ENCODE assay signal across 8 cellular contexts in the genomic region with DNA sequence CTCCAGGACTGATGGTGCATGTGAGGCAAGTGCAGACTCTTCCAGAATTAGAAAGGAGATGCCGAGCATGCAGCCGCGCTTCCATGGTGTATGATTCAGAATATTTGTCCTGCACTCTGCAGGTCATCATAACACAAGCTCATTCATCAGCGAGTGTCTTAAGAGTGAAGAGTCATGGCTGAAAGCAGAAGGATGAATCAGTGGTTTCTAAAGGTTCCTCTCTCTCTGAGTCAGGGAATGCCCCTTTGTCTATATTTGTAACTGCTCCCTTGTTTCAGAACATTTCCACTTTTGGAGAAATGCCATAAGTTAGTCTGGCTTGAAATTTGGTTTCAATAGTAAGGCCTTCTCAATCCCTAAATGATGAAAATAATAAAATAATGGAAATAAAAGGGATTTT. TPM values are rescaled to one million over a fixed set of nuclear protein-coding genes. Genes with fewer than 3 reads are reported as not detected.
DNase-seq lines count a peak whose midpoint lies in the region; ATAC-seq and TF ChIP-seq lines count a peak whose summit lies in the region.

No MANE protein-coding gene starts in this region.

- H3K36me3 Mint-ChIP-seq in CD14-positive monocyte = no peaks in the 10 kb centered on the region
- H3K36me3 Mint-ChIP-seq in stimulated activated memory B cell treated with anti-CD40 and anti-IgM and Interleukin-4, amounts not matched to agents 10 μg/mL and 1 μg/mL and 100 μg/mL, for 72 hours = no peaks in the 10 kb centered on the region

- DNase-seq in CD14-positive monocyte (ENCODE audit: low spot score) (peak; percentile 47), cerebellar cortex (ENCODE audit: low spot score) (peak; percentile 13), AML-193 (lab: John Stamatoyannopoulos, UW) (no peak), NCI-H82 (lab: John Stamatoyannopoulos, UW) (no peak)
- DNase-seq in activated effector memory CD4-positive, alpha-beta T cell treated with Interleukin-2 at 50 U/mL for 16 hours = no peak

- intact Hi-C loops in CD14-positive monocyte (cut with micrococcal nuclease) = no loop called here

- peaks cover 20% of the 10 kb centered on the region for H3K4me1 Mint-ChIP-seq in CD14-positive monocyte
- H3K4me1 Mint-ChIP-seq in stimulated activated memory B cell treated with anti-CD40 and anti-IgM and Interleukin-4, amounts not matched to agents 10 μg/mL and 1 μg/mL and 100 μg/mL, for 72 hours = peaks cover 6% of the 10 kb centered on the region

- peaks cover 3 to 11% (median 7%) of the 10 kb centered on the region in 3 donors for H3K27me3 Mint-ChIP-seq in CD14-positive monocyte (ENCODE audit: low read depth in 3 of 3)
- peaks cover 14% of the 10 kb centered on the region for H3K27me3 Mint-ChIP-seq in stimulated activated memory B cell treated with anti-CD40 and anti-IgM and Interleukin-4, amounts not matched to agents 10 μg/mL and 1 μg/mL and 100 μg/mL, for 72 hours

- H3K4me3 Mint-ChIP-seq in CD14-positive monocyte = peak overlapping the region in 1 of 2 donors; percentile 78
- H3K4me3 Mint-ChIP-seq in stimulated activated memory B cell treated with anti-CD40 and anti-IgM and Interleukin-4, amounts not matched to agents 10 μg/mL and 1 μg/mL and 100 μg/mL, for 72 hours = no peak overlapping the region

- peaks cover 0 to 4% (median 2%) of the 10 kb centered on the region in 7 donors for H3K9me3 Mint-ChIP-seq in CD14-positive monocyte
- no peaks in the 10 kb centered on the region for H3K9me3 Mint-ChIP-seq in stimulated activated memory B cell treated with anti-CD40 and anti-IgM and Interleukin-4, amounts not matched to agents 10 μg/mL and 1 μg/mL and 100 μg/mL, for 72 hours

- H3K27ac Mint-ChIP-seq in CD14-positive monocyte = peak overlapping the region in 6 of 7 donors; percentile 66 to 90 (median 80)
- H3K27ac Mint-ChIP-seq in stimulated activated memory B cell treated with anti-CD40 and anti-IgM and Interleukin-4, amounts not matched to agents 10 μg/mL and 1 μg/mL and 100 μg/mL, for 72 hours = no peak overlapping the region

- TF ChIP-seq CTCF in CD14-positive monocyte (IDR thresholded peaks at IDR 0.05) = no peak

- ATAC-seq in GM19468 (IDR thresholded peaks at IDR 0.05; ENCODE audit: extremely low read depth, unreplicated experiment) = peak; percentile 44
- peak; percentile 95 for ATAC-seq in HG03469 (IDR thresholded peaks at IDR 0.05; ENCODE audit: unreplicated experiment)
- peak; percentile 67 for ATAC-seq in stimulated activated memory B cell treated with anti-CD40 and anti-IgM and Interleukin-4, amounts not matched to agents 10 μg/mL and 1 μg/mL and 100 μg/mL, for 72 hours

RNA-seq across cellular contexts. Expression of a gene that starts 52.3 kb away (rescaled TPM):
- polyA plus RNA-seq in CD14-positive monocyte = not detected

Comparison
In these comparisons a context has a peak if more than half of its experiments do, and no peak if none do; other contexts are left out.
1. DNase-seq: peak in CD14-positive monocyte (single experiment) and cerebellar cortex (single experiment); none in activated effector memory CD4-positive, alpha-beta T cell treated with Interleukin-2 at 50 U/mL for 16 hours (single experiment), AML-193 (0 of 2) and NCI-H82 (single experiment).
2. ATAC-seq: peak in every context shown above with its lines; median percentile 95 in HG03469; 67 in stimulated activated memory B cell treated with anti-CD40 and anti-IgM and Interleukin-4, amounts not matched to agents 10 μg/mL and 1 μg/mL and 100 μg/mL, for 72 hours; 44 in GM19468.